ENCODE assay signal across 1 cellular context in genomic region chr17:42078396-42079042, GRCh38.
TF ChIP-seq lines count a peak whose summit lies in the region.

No MANE protein-coding gene starts in this region.

TF ChIP-seq in K562, 482 proteins besides CTCF, POLR2A, EP300 and RAD21 (continued from another document):
- 0 out of 4 replicates have a peak, but pooled peaks of 1 of the 2 experiments have one; percentile 28 for TF ChIP-seq NRF1 (conservative IDR thresholded peaks at IDR 0.05 in 1 of 2, IDR thresholded peaks at IDR 0.05 in 1 of 2)
- TF ChIP-seq BCOR (IDR thresholded peaks at IDR 0.05) = no peak
- peak; percentile 54; the same call in 1 of the 2 replicates for TF ChIP-seq SMARCE1 (IDR thresholded peaks at IDR 0.05)
- no peak for TF ChIP-seq THAP7 (CRISPR knock-in tag; IDR thresholded peaks at IDR 0.05)
- TF ChIP-seq TAL1 (IDR thresholded peaks at IDR 0.05) = peak; percentile 48
- peak; percentile 15; the same call in 1 of the 2 replicates for TF ChIP-seq MTA1 (IDR thresholded peaks at IDR 0.05; ENCODE audit: borderline replicate concordance)
- TF ChIP-seq MNT (conservative IDR thresholded peaks at IDR 0.05) = peak in 1 of 2 experiments; percentile 69; a peak in 2 of 4 replicates
- TF ChIP-seq HBP1 (CRISPR knock-in tag; IDR thresholded peaks at IDR 0.05) = no peak
- TF ChIP-seq VEZF1 (CRISPR knock-in tag; IDR thresholded peaks at IDR 0.05) = peak; percentile 41; the same call in 1 of the 2 replicates
- peak; percentile 94 for TF ChIP-seq ZNF316 (IDR thresholded peaks at IDR 0.05)
- peak; percentile 72 for TF ChIP-seq MAFF (IDR thresholded peaks at IDR 0.05; ENCODE audit: low read length)
- no peak for TF ChIP-seq ZNF699 (CRISPR knock-in tag; IDR thresholded peaks at IDR 0.05; ENCODE audit: insufficient replicate concordance)
- no peak for TF ChIP-seq ADNP (tag; IDR thresholded peaks at IDR 0.05)
- TF ChIP-seq MAFG (tag; conservative IDR thresholded peaks at IDR 0.05) = peak; percentile 85
- TF ChIP-seq CBFA2T3 (IDR thresholded peaks at IDR 0.05) = peak; percentile 67
- peak; percentile 50 for TF ChIP-seq TEAD4 (IDR thresholded peaks at IDR 0.05; ENCODE audit: low read length)
- TF ChIP-seq TEAD4 (CRISPR knock-in tag; IDR thresholded peaks at IDR 0.05; ENCODE audit: borderline replicate concordance) = no peak
- 0 out of 2 replicates have a peak, but pooled peaks have one; percentile 21 for TF ChIP-seq RAD51 (IDR thresholded peaks at IDR 0.05; ENCODE audit: borderline replicate concordance, low read depth)
- peak in 1 of 2 experiments; percentile 45; a peak in 1 of 4 replicates for TF ChIP-seq HDAC1 (IDR thresholded peaks at IDR 0.05)
- no peak for TF ChIP-seq TCFL5 (CRISPR knock-in tag; conservative IDR thresholded peaks at IDR 0.05)
- TF ChIP-seq ZNF232 (CRISPR knock-in tag; IDR thresholded peaks at IDR 0.05) = no peak
- no peak for TF ChIP-seq ZNF57 (CRISPR knock-in tag; IDR thresholded peaks at IDR 0.05)
- TF ChIP-seq USF1 (CRISPR knock-in tag; IDR thresholded peaks at IDR 0.05) = peak; percentile 45
